ENCODE assay signal across 8 cellular contexts in the genomic region with DNA sequence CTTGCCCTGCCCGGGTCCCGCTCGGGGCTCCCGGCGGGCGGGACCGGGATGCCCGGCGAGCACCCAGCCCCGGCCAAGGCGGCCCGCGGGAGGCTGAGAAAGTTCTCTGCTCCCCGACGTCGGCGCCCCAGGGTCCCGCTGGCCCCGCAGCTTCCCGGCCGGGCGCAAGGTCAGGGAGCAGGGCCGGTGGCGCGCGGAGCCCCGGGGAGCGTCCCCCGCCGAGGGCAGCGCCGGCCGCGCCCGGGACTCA. TPM values are rescaled to one million over a fixed set of nuclear protein-coding genes. Genes with fewer than 3 reads are reported as not detected.
A peak's percentile ranks its signal among the peaks of the same experiment; 100 is the strongest.
DNase-seq lines count a peak whose midpoint lies in the region; ATAC-seq and TF ChIP-seq lines count a peak whose summit lies in the region.

No MANE protein-coding gene starts in this region.

- H4K20me1 ChIP-seq in H9 (ENCODE audit: control insufficient read depth, insufficient read depth, insufficient read length), result no peaks in the 10 kb centered on the region

- H3K27me3 ChIP-seq in H9 (ENCODE audit: insufficient read depth, low read length), result no peaks in the 10 kb centered on the region; the same call in 1 of the 2 replicates

- H3K4me3 Mint-ChIP-seq in H9, result no peak overlapping the region

- H2BK15ac ChIP-seq in H9 (ENCODE audit: low read depth, low read length), result no peak overlapping the region

- no peak overlapping the region for H3K56ac ChIP-seq in H9 (ENCODE audit: insufficient read length, low read depth, low read length)

- TF ChIP-seq CTCF in astrocyte of the cerebellum (IDR thresholded peaks at IDR 0.05; ENCODE audit: low read depth, low read length, missing control alignments) (no peak), H9 (conservative IDR thresholded peaks at IDR 0.05) (no peak)

- no peaks in the 10 kb centered on the region; the same call in 1 of the 2 replicates for H3K79me2 ChIP-seq in H9 (ENCODE audit: insufficient read depth, low read length)

- H3K14ac ChIP-seq in H9 (ENCODE audit: insufficient read depth, low read length), result no peak overlapping the region

- no peak overlapping the region for H4K91ac ChIP-seq in H9 (ENCODE audit: insufficient read length, low read depth, low read length)

- no peak overlapping the region for H3K9ac ChIP-seq in H9 (ENCODE audit: extremely low read depth, insufficient read length, low read length)

- H2AK5ac ChIP-seq in H9 (ENCODE audit: insufficient read length, low read length), result no peak overlapping the region

- no peak overlapping the region for H3T11ph ChIP-seq in H9 (ENCODE audit: low read length)

- no peak overlapping the region for H3K27ac ChIP-seq in mesodermal cell (ENCODE audit: low read depth, low read length, severe bottlenecking)
- no peak overlapping the region for H3K27ac ChIP-seq in H9 (ENCODE audit: insufficient read length, low read depth, low read length)

- H3K23ac ChIP-seq in H9 (ENCODE audit: insufficient read length, low read depth, low read length), result no peak overlapping the region

- H3K9me3 ChIP-seq in mesodermal cell (ENCODE audit: control insufficient read depth, low read length), result no peaks in the 10 kb centered on the region
- no peaks in the 10 kb centered on the region for H3K9me3 ChIP-seq in H9 (ENCODE audit: control insufficient read depth, low read depth, low read length)

- peaks cover 23 to 34% of the 10 kb centered on the region in 2 experiments for H3K4me1 Mint-ChIP-seq in H9

- peaks cover 11% of the 10 kb centered on the region for H3K23me2 ChIP-seq in H9 (ENCODE audit: insufficient read length, low read depth, low read length, poor library complexity, severe bottlenecking)

- WGBS in mesodermal cell (ENCODE audit: insufficient coverage in 2 of 2), 2 experiments, result 0 to 1% methylated on average over 18 to 27 of the region's 35 CpGs
- WGBS in H9 (ENCODE audit: extremely low coverage, insufficient read length, low lambda C conversion rate), result no CpG with 5 or more reads among the region's 35 CpGs

- H3K4me3 ChIP-seq in astrocyte of the cerebellum (ENCODE audit: low read depth, low read length) (peak overlapping the region; percentile 69), mesodermal cell (ENCODE audit: extremely low read depth, insufficient read depth, low read length, poor library complexity, severe bottlenecking) (peak overlapping the region; percentile 70)

- H2BK120ac ChIP-seq in H9 (ENCODE audit: low read depth, low read length, poor library complexity, severe bottlenecking), result no peak overlapping the region

- H3K4me2 ChIP-seq in H9 (ENCODE audit: insufficient read depth, insufficient read length, low read length), result no peak overlapping the region

- no peaks in the 10 kb centered on the region; a peak in 2 of 7 replicates for H3K36me3 Mint-ChIP-seq in H9 (ENCODE audit: insufficient read depth in 1 of 3, low read depth in 3 of 3)

- H3K9me3 Mint-ChIP-seq in H9, result no peaks in the 10 kb centered on the region

- DNase-seq in astrocyte of the cerebellum (ENCODE audit: low read depth) (no peak), NCI-H2227 (lab: John Stamatoyannopoulos, UW; ENCODE audit: unreplicated experiment) (no peak), H9 (no peak), NCI-H510A treated with DMSO at 0.1 percent for 48 hours (lab: John Stamatoyannopoulos, UW) (no peak), dermis blood vessel endothelial cell (no peak)

- H3K18ac ChIP-seq in H9 (ENCODE audit: insufficient read length, low read depth, low read length), result no peak overlapping the region

- in situ Hi-C loops in astrocyte of the cerebellum (cut with HindIII; ENCODE audit: low sequenced_read_pairs), result no loop called here

- no peak overlapping the region for H2BK12ac ChIP-seq in H9 (ENCODE audit: insufficient read length, low read depth, low read length)

- H3K27me3 Mint-ChIP-seq in H9 (ENCODE audit: low read depth), result peaks cover 66% of the 10 kb centered on the region

- H3K79me1 ChIP-seq in H9 (ENCODE audit: insufficient read depth, low read depth, low read length, poor library complexity, severe bottlenecking), result no peaks in the 10 kb centered on the region

- ATAC-seq in GM18517 (IDR thresholded peaks at IDR 0.05; ENCODE audit: unreplicated experiment), result peak; percentile 35
- ATAC-seq in HG02938 (IDR thresholded peaks at IDR 0.05; ENCODE audit: unreplicated experiment), result peak; percentile 24

- no peak overlapping the region for H2BK5ac ChIP-seq in H9 (ENCODE audit: insufficient read length, low read length)

- H2AFZ ChIP-seq in H9 (ENCODE audit: low read length), result no peak overlapping the region

- peaks cover 19% of the 10 kb centered on the region for H3K36me3 ChIP-seq in mesodermal cell (ENCODE audit: control insufficient read depth, insufficient read depth, low read length)

- H4K5ac ChIP-seq in H9 (ENCODE audit: insufficient read length, low read depth, low read length), result no peak overlapping the region

- H3K4ac ChIP-seq in H9 (ENCODE audit: low read depth, low read length), result no peak overlapping the region

- no peak overlapping the region for H4K8ac ChIP-seq in H9 (replicated peaks; ENCODE audit: insufficient read length, low read depth, low read length)

- no peak overlapping the region for H3K27ac Mint-ChIP-seq in H9

- peaks cover 11% of the 10 kb centered on the region for H3K4me1 ChIP-seq in mesodermal cell (ENCODE audit: control insufficient read depth, insufficient read depth, low read length, poor library complexity, severe bottlenecking)
- H3K4me1 ChIP-seq in H9 (ENCODE audit: insufficient read depth, low read length), result no peaks in the 10 kb centered on the region

- H2BK20ac ChIP-seq in H9 (ENCODE audit: low read depth, low read length, poor library complexity, severe bottlenecking), result no peak overlapping the region

RNA-seq across cellular contexts. Expression of gene SERPINE2, which starts 0.3 kb away (rescaled TPM):
- 406 TPM for polyA plus RNA-seq in mesodermal cell (2013, experiment 1 of 2)
- polyA plus RNA-seq in mesodermal cell (2013, experiment 2 of 2), result 381 TPM
- total RNA-seq in H9 (2021) (36.1 and 40.0 TPM in 2 replicates), dermis blood vessel endothelial cell (2.3 and 5.1 TPM in 2 replicates)
